ENCODE assay signal across 8 cellular contexts in the genomic region with DNA sequence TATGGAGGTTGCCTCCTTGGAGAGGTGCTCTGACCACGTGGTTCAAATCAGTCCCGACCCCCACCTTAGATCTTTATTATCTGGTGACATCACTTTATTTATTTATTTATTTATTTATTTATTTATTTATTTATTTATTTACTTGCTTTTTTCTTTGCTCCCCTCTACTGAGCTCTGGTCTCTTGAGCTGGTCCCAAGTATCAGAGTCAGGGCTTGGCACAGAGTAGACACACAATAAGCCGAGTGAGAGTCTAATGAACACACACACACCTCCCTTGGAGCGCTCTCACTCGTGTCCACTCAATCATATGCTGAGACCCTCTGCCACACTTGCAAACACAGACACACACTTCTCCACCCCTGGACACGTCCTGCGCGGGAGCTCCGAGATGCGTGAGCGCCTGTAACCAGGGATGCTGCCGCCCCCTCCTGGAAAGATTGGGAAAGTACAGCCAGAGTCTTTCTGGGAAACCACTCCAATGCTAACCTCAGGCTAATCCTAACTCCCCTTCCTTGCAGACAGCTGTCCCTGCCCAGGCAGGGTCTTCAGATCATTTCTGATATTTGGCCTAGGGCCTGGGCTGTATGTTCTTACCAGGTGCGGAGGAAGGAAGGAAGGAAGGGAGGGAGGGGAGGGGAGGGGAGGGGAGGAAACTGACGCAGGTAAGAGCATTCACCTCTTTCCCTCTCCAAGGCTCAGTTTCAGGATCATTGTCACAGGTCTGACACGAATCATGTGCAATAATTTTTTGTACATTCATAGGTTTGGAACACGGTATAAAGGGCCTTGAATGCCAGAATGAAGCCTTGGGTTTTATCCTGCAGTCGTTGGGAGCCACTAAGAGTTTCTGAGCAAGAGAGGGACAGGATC.
DNase-seq lines count a peak whose midpoint lies in the region; ATAC-seq and TF ChIP-seq lines count a peak whose summit lies in the region.

No MANE protein-coding gene starts in this region.

- no peaks in the 10 kb centered on the region for H3K36me3 ChIP-seq in WERI-Rb-1

- H3K27ac ChIP-seq in WERI-Rb-1, result no peak overlapping the region

- no peak overlapping the region for H3K4me3 ChIP-seq in WERI-Rb-1 (ENCODE audit: low read depth, low read length)

- H3K9me3 ChIP-seq in WERI-Rb-1 (ENCODE audit: severe bottlenecking), result no peaks in the 10 kb centered on the region

- H3K27me3 ChIP-seq in WERI-Rb-1 (ENCODE audit: insufficient read depth, low read depth, severe bottlenecking), result no peaks in the 10 kb centered on the region

- DNase-seq in NCI-H524 (lab: John Stamatoyannopoulos, UW), result peak; percentile 47 to 79
- no peak for DNase-seq in NCI-H524 treated with DMSO at 0.1 percent for 48 hours (lab: John Stamatoyannopoulos, UW)
- peak; percentile 41 to 45 for DNase-seq in NCI-H1930 (lab: John Stamatoyannopoulos, UW)
- peak; percentile 76 for DNase-seq in WERI-Rb-1
- DNase-seq in T47D (ENCODE audit: low read depth in 1 of 2, low spot score in 1 of 2), result peak; percentile 74 to 76
- DNase-seq in islet precursor cell, result peak; percentile 80
- peak; percentile 32 to 52 for DNase-seq in stimulated activated CD4-positive, alpha-beta T cell treated with anti-CD3 and anti-CD28 coated beads, Interleukin-1b, Interleukin-23, amount 100 ng/mL, for 1 hour (ENCODE audit: low read depth in 2 of 2)

- in situ Hi-C loops in T47D (cut with HindIII; ENCODE audit: low pct_unique_long_range_greater_than_20kb, low sequenced_read_pairs), result no loop called here

- ATAC-seq in GM19395 (IDR thresholded peaks at IDR 0.05; ENCODE audit: unreplicated experiment), result no peak

- TF ChIP-seq CTCF in WERI-Rb-1 (IDR thresholded peaks at IDR 0.05; ENCODE audit: low read depth, low read length), result peak; percentile 91
